In genomic region chr10:119428789-119429188, GRCh38 we compare ENCODE assay signal across 1 cellular context.
TF ChIP-seq lines count a peak whose summit lies in the region.

No MANE protein-coding gene starts in this region.

TF ChIP-seq in IMR-90, 13 proteins besides CTCF, POLR2A, EP300 and RAD21 (continued from another document):
- TF ChIP-seq ELK1 (IDR thresholded peaks at IDR 0.05; ENCODE audit: borderline replicate concordance, low read depth, low read length) (no peak), BHLHE40 (IDR thresholded peaks at IDR 0.05; ENCODE audit: low read depth, low read length) (no peak), FOS (IDR thresholded peaks at IDR 0.05; ENCODE audit: low read depth, low read length) (no peak), NFE2L2 (IDR thresholded peaks at IDR 0.05; ENCODE audit: low read depth, low read length) (no peak), USF2 (IDR thresholded peaks at IDR 0.05; ENCODE audit: low read depth, low read length) (no peak), MAZ (IDR thresholded peaks at IDR 0.05; ENCODE audit: borderline replicate concordance, low read depth, low read length) (no peak), CEBPB (IDR thresholded peaks at IDR 0.05; ENCODE audit: low read depth, low read length) (no peak), MXI1 (IDR thresholded peaks at IDR 0.05; ENCODE audit: borderline replicate concordance, low read depth, low read length) (no peak), MAFK (IDR thresholded peaks at IDR 0.05; ENCODE audit: low read depth, low read length) (no peak), CHD1 (IDR thresholded peaks at IDR 0.05; ENCODE audit: low read depth, low read length) (no peak), RCOR1 (IDR thresholded peaks at IDR 0.05; ENCODE audit: insufficient replicate concordance, low read length) (no peak), SMC3 (IDR thresholded peaks at IDR 0.05; ENCODE audit: low read depth, low read length) (no peak)
